In genomic region chr9:100099722-100100042, GRCh38 we compare ENCODE assay signal across 8 cellular contexts. TPM values are rescaled to one million over a fixed set of nuclear protein-coding genes. Genes with fewer than 3 reads are reported as not detected.
DNase-seq lines count a peak whose midpoint lies in the region; ATAC-seq and TF ChIP-seq lines count a peak whose summit lies in the region.

No MANE protein-coding gene starts in this region.

- H3K9ac ChIP-seq in BLaER1 = peak overlapping the region; percentile 90

- H3K36me3 ChIP-seq in BLaER1 = peaks cover 30% of the 10 kb centered on the region

- H3K9me3 Mint-ChIP-seq in MCF 10A (ENCODE audit: unreplicated experiment) = no peaks in the 10 kb centered on the region
- H3K9me3 Mint-ChIP-seq in stimulated activated naive CD8-positive, alpha-beta T cell treated with anti-CD3 and anti-CD28 coated beads, Interleukin-15, Interleukin-2, amounts not matched to agents 100 ng/mL and 50 ng/mL, for 24 hours = no peaks in the 10 kb centered on the region

- H3K4me1 Mint-ChIP-seq in MCF 10A (ENCODE audit: insufficient read depth, unreplicated experiment) = peaks cover 23% of the 10 kb centered on the region
- peaks cover 47% of the 10 kb centered on the region for H3K4me1 Mint-ChIP-seq in stimulated activated naive CD8-positive, alpha-beta T cell treated with anti-CD3 and anti-CD28 coated beads, Interleukin-15, Interleukin-2, amounts not matched to agents 100 ng/mL and 50 ng/mL, for 24 hours (ENCODE audit: low read depth)

- peaks cover 40% of the 10 kb centered on the region for H4K20me1 ChIP-seq in BLaER1

- no peak for TF ChIP-seq CTCF in MCF 10A (IDR thresholded peaks at IDR 0.05; ENCODE audit: unreplicated experiment)

- ATAC-seq in GM19324 (IDR thresholded peaks at IDR 0.05; ENCODE audit: low FRiP score, unreplicated experiment) = peak; percentile 5
- ATAC-seq in HG03457 (IDR thresholded peaks at IDR 0.05; ENCODE audit: unreplicated experiment) = no peak

- H3K4me2 ChIP-seq in BLaER1 = peak overlapping the region; percentile 89

- peak overlapping the region; percentile 96 for H3K27ac Mint-ChIP-seq in MCF 10A (ENCODE audit: low read depth, unreplicated experiment)
- peak overlapping the region; percentile 97 for H3K27ac Mint-ChIP-seq in stimulated activated naive CD8-positive, alpha-beta T cell treated with anti-CD3 and anti-CD28 coated beads, Interleukin-15, Interleukin-2, amounts not matched to agents 100 ng/mL and 50 ng/mL, for 24 hours

- no TSS peak for BruUV-seq in MCF 10A (replicated peaks; lab: Mats Ljungman, UMichigan)

- H3K27me3 ChIP-seq in BLaER1 (no peaks in the 10 kb centered on the region), layer of hippocampus (ENCODE audit: control insufficient read depth, insufficient read depth, low read length) (no peaks in the 10 kb centered on the region)

- H3K4me3 ChIP-seq in BLaER1 = peak overlapping the region; percentile 93

- peak overlapping the region; percentile 97 for H3K4me3 Mint-ChIP-seq in MCF 10A (ENCODE audit: unreplicated experiment)
- peak overlapping the region; percentile 99 for H3K4me3 Mint-ChIP-seq in stimulated activated naive CD8-positive, alpha-beta T cell treated with anti-CD3 and anti-CD28 coated beads, Interleukin-15, Interleukin-2, amounts not matched to agents 100 ng/mL and 50 ng/mL, for 24 hours

- intact Hi-C loops in MCF 10A (cut with micrococcal nuclease) = loop anchor here (1.0 to 5.0 kb wide), 2 partner anchors 71 to 113 kb away; no protein-coding TSS in a partner anchor

- peaks cover 22% of the 10 kb centered on the region for H3K4me1 ChIP-seq in BLaER1

- DNase-seq in NCI-H2029 treated with DMSO at 0.1 percent for 48 hours (lab: John Stamatoyannopoulos, UW) (peak; percentile 44), MCF 10A (ENCODE audit: unreplicated experiment) (no peak), SW 1271 (lab: John Stamatoyannopoulos, UW) (no peak)

- CTCF ChIA-PET in MCF 10A (lab: Yijun Ruan, JAX) = interaction anchor here (0.5 kb wide), 1 partner anchor 48 kb away, joined by 3 read pairs; no protein-coding TSS in a partner anchor

- H3K27ac ChIP-seq in BLaER1 = peak overlapping the region; percentile 87
- H3K27ac ChIP-seq in layer of hippocampus (ENCODE audit: low read depth, low read length) = peak overlapping the region; percentile 82

- peaks cover 22% of the 10 kb centered on the region for H3K36me3 Mint-ChIP-seq in MCF 10A (ENCODE audit: insufficient read depth, unreplicated experiment)
- H3K36me3 Mint-ChIP-seq in stimulated activated naive CD8-positive, alpha-beta T cell treated with anti-CD3 and anti-CD28 coated beads, Interleukin-15, Interleukin-2, amounts not matched to agents 100 ng/mL and 50 ng/mL, for 24 hours (ENCODE audit: low read depth) = peaks cover 14% of the 10 kb centered on the region

- no peaks in the 10 kb centered on the region for H3K9me3 ChIP-seq in BLaER1

- H3K27me3 Mint-ChIP-seq in MCF 10A (ENCODE audit: insufficient read depth, unreplicated experiment) = no peaks in the 10 kb centered on the region
- H3K27me3 Mint-ChIP-seq in stimulated activated naive CD8-positive, alpha-beta T cell treated with anti-CD3 and anti-CD28 coated beads, Interleukin-15, Interleukin-2, amounts not matched to agents 100 ng/mL and 50 ng/mL, for 24 hours = no peaks in the 10 kb centered on the region

- POLR2A ChIA-PET in MCF 10A (lab: Yijun Ruan, JAX) = interaction anchor here (0.6 to 3.0 kb wide), 13 partner anchors 9 to 1407 kb away, joined by 3 to 20 read pairs (median 4); partner anchors contain the start of gene NR4A3

RNA-seq across cellular contexts. Expression of gene INVS, which starts 0.6 kb away (rescaled TPM):
- total RNA-seq in MCF 10A (2022) = 21.9 and 24.9 TPM in 2 replicates

RNA-seq across cellular contexts. Expression of gene ERP44, which starts 0.9 kb away (rescaled TPM):
- total RNA-seq in MCF 10A (2022) = 26.3 and 31.8 TPM in 2 replicates
